Comparison of ENCODE assay signal across 18 cellular contexts in the genomic region with DNA sequence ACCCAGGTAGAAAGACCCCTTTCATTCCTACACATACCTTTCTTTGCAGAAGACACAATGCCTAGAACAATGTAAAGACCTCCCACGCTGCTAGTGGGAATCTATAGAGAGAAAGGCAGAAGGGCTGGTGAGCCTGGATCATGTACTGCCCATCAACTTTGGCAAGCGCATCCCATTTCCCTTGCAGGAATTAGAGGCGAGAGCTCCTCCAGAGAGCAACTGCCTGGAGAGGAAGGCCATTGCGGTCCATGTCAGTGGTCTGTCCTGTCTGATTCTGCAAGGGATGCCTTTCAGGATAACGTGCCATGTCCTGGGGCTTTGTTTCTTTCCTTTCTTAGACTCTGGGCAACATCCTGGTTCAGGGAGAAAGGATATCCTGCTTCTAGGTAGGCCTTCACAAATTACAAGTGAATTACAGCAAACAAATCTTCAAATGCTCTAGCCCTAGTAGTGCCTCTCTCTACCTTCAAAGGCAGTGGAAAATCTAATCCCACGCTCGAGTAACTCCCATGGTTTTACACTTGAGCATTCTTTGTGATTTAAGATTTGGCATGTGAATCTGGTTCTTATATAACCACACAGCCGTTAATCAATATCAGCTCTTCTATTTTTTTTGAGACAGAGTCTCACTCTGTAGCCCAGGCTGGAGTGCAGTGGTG. TPM values are rescaled to one million over a fixed set of nuclear protein-coding genes. Genes with fewer than 3 reads are reported as not detected.
DNase-seq lines count a peak whose midpoint lies in the region; FAIRE-seq and TF ChIP-seq lines count a peak whose summit lies in the region.
"Had no signal": no experiment of that assay in that cellular context is flagged by ENCODE, and none has a peak within 500 bp of the region (broad histone marks: within the 10 kb centered on the region; RNA-seq: fewer than 3 reads in every experiment).

No MANE protein-coding gene starts in this region.

- no peak overlapping the region for H3K4me3 Mint-ChIP-seq in IgD-negative memory B cell

- H3K9me3 ChIP-seq in stomach smooth muscle (ENCODE audit: control insufficient read depth in 2 of 2, low read length in 2 of 2) = no peaks in the 10 kb centered on the region
- H3K9me3 ChIP-seq: tibial nerve had no signal

- H3K4me3 ChIP-seq in bronchial epithelial cell (ENCODE audit: low read depth, low read length) = no peak overlapping the region
- H3K4me3 ChIP-seq in stomach smooth muscle (ENCODE audit: low read length in 2 of 2) = peak overlapping the region; percentile 69 to 85
- H3K4me3 ChIP-seq: tibial nerve had no signal

- peaks cover 15% of the 10 kb centered on the region for H3K36me3 Mint-ChIP-seq in IgD-negative memory B cell

- DNase-seq in bronchial epithelial cell (ENCODE audit: low read depth) (no peak), left kidney (ENCODE audit: low read depth, low spot score) (peak; percentile 92), SW 1271 (lab: John Stamatoyannopoulos, UW) (no peak), NCI-H82 (lab: John Stamatoyannopoulos, UW) (no peak)
- no peak for DNase-seq in stimulated activated CD4-positive, alpha-beta T cell treated with anti-CD3 and anti-CD28 coated beads, Interleukin-1b, Interleukin-23, amount 100 ng/mL, for 48 hours
- DNase-seq: activated effector memory CD4-positive, alpha-beta T cell treated with Interleukin-2 at 50 U/mL for 16 hours; foreskin melanocyte; NCI-H1105 treated with DMSO at 0.1 percent for 48 hours; NCI-H2227 treated with DMSO at 0.1 percent for 48 hours; SIG-M5; stimulated activated CD4-positive, alpha-beta T cell treated with anti-CD3 and anti-CD28 coated beads, Interleukin-4, amount 100 ng/mL, for 4 hours; T1000 had no signal

- peaks cover 45% of the 10 kb centered on the region for H3K4me1 ChIP-seq in stomach smooth muscle (ENCODE audit: control insufficient read depth, insufficient read depth, low read length)

- FAIRE-seq in bronchial epithelial cell (lab: Jason Lieb, UNC) = peak; percentile 43
- FAIRE-seq: endometrium had no signal

- peaks cover 13 to 32% (median 29%) of the 10 kb centered on the region in 3 donors for H3K4me1 Mint-ChIP-seq in IgD-negative memory B cell

- peak overlapping the region; percentile 49 for H3K27ac ChIP-seq in stomach smooth muscle (ENCODE audit: low read length)
- H3K27ac ChIP-seq: C4-2B, HL-60, tibial nerve had no signal

- no peaks in the 10 kb centered on the region for H3K27me3 Mint-ChIP-seq in IgD-negative memory B cell

- peak overlapping the region in 2 of 3 donors; percentile 52 to 63 for H3K27ac Mint-ChIP-seq in IgD-negative memory B cell

- no peak for TF ChIP-seq CTCF in bronchial epithelial cell (IDR thresholded peaks at IDR 0.05; ENCODE audit: insufficient read depth, low read length, severe bottlenecking)

- H3K27me3 ChIP-seq in bronchial epithelial cell (ENCODE audit: control insufficient read depth, insufficient read depth, low read length) = no peaks in the 10 kb centered on the region
- H3K27me3 ChIP-seq in stomach smooth muscle (ENCODE audit: control insufficient read depth in 1 of 2, insufficient read depth in 2 of 2, low read length in 2 of 2) = no peaks in the 10 kb centered on the region
- H3K27me3 ChIP-seq: tibial nerve had no signal

- H3K36me3 ChIP-seq in bronchial epithelial cell (ENCODE audit: control insufficient read depth, insufficient read depth, low read length) (no peaks in the 10 kb centered on the region), stomach smooth muscle (ENCODE audit: control insufficient read depth in 2 of 2, insufficient read depth in 2 of 2, low read length in 2 of 2) (no peaks in the 10 kb centered on the region)
- H3K36me3 ChIP-seq: tibial nerve had no signal

- H3K9me3 Mint-ChIP-seq in IgD-negative memory B cell = no peaks in the 10 kb centered on the region

- peak overlapping the region; percentile 62 to 65 for H3K9ac ChIP-seq in stomach smooth muscle (ENCODE audit: low read length in 2 of 2)

RNA-seq across cellular contexts. Expression of gene GCNT2, which starts 38.5 kb away (rescaled TPM):
- 6.0 TPM for polyA plus RNA-seq in IgD-negative memory B cell
- 10.3 and 15.5 TPM in 2 replicates for total RNA-seq in bronchial epithelial cell
